In genomic region chr2:88250402-88250801, GRCh38 we compare ENCODE assay signal across 27 cellular contexts.
"Had no signal": no experiment of that assay in that cellular context is flagged by ENCODE, and none has a peak within 500 bp of the region (broad histone marks: within the 10 kb centered on the region; RNA-seq: fewer than 3 reads in every experiment).

No MANE protein-coding gene starts in this region.

- H3K27me3 Mint-ChIP-seq: activated CD8-positive, alpha-beta memory T cell treated with anti-CD3 and anti-CD28 coated beads, Interleukin-2, amount 10 ng/mL, durations not matched to agents 7 days and 5 days had no signal

- H3K4me2 ChIP-seq: KMS-11, PC-9 had no signal

- H3K27me3 ChIP-seq: ascending aorta, body of pancreas had no signal

- FAIRE-seq: bronchial epithelial cell, TTC549 had no signal

- H3K27ac ChIP-seq: ascending aorta, body of pancreas, KMS-11, PC-9 had no signal

- H3K27ac Mint-ChIP-seq: activated CD8-positive, alpha-beta memory T cell treated with anti-CD3 and anti-CD28 coated beads, Interleukin-2, amount 10 ng/mL, durations not matched to agents 7 days and 5 days; activated naive CD4-positive, alpha-beta T cell treated with anti-CD3 and anti-CD28 coated beads, Interleukin-2, amount 50 U/mL, for 72 hours; activated naive CD8-positive, alpha-beta T cell treated with anti-CD3 and anti-CD28 coated beads, Interleukin-2, amount 50 U/mL, for 24 hours; IgD-negative memory B cell; T-helper 17 cell had no signal

- H3K4me3 ChIP-seq: ascending aorta, body of pancreas, PC-9 had no signal

- H3K9me3 ChIP-seq: ascending aorta, body of pancreas had no signal

- H3K36me3 ChIP-seq: ascending aorta had no signal

- ATAC-seq: activated CD8-positive, alpha-beta memory T cell treated with anti-CD3 and anti-CD28 coated beads, Interleukin-2, amount 10 ng/mL, durations not matched to agents 7 days and 5 days; activated naive CD4-positive, alpha-beta T cell treated with anti-CD3 and anti-CD28 coated beads, Interleukin-2, amount 50 U/mL, for 72 hours; activated naive CD8-positive, alpha-beta T cell treated with anti-CD3 and anti-CD28 coated beads, Interleukin-2, amount 50 U/mL, for 24 hours; activated T-cell treated with anti-CD3 and anti-CD28 coated beads, Interleukin-2, amount 50 U/mL, for 4 hours; body of pancreas; T-helper 17 cell had no signal

- H3K4me1 ChIP-seq: ascending aorta, body of pancreas had no signal

- H3K36me3 Mint-ChIP-seq: activated CD8-positive, alpha-beta memory T cell treated with anti-CD3 and anti-CD28 coated beads, Interleukin-2, amount 10 ng/mL, durations not matched to agents 7 days and 5 days; activated naive CD4-positive, alpha-beta T cell treated with anti-CD3 and anti-CD28 coated beads, Interleukin-2, amount 50 U/mL, for 72 hours had no signal

- DNase-seq: activated CD4-positive, alpha-beta T cell treated with anti-CD3 and anti-CD28 coated beads for 48 hours; activated CD4-positive, alpha-beta T cell treated with anti-CD3 and anti-CD28 coated beads, Interleukin-2, amount 50 U/mL, for 48 hours; activated CD4-positive, CD25-positive, alpha-beta regulatory T cell treated with anti-CD3 and anti-CD28 coated beads, Interleukin-2, amount 50 U/mL, for 72 hours; activated CD8-positive, alpha-beta memory T cell treated with anti-CD3 and anti-CD28 coated beads, Interleukin-2, amount 10 ng/mL, durations not matched to agents 7 days and 5 days; activated effector memory CD4-positive, alpha-beta T cell treated with anti-CD3 and anti-CD28 coated beads, Interleukin-2, amount 50 U/mL, for 16 hours; activated naive CD4-positive, alpha-beta T cell treated with Interleukin-2 at 50 U/mL for 16 hours; activated naive CD8-positive, alpha-beta T cell treated with anti-CD3 and anti-CD28 coated beads, Interleukin-2, amount 50 U/mL, for 24 hours; activated T-cell treated with anti-CD3 and anti-CD28 coated beads, Interleukin-2, amount 50 U/mL, for 4 hours; amniotic stem cell; body of pancreas; central memory CD4-positive, alpha-beta T cell; NCI-H1048; NCI-H146; NCI-H187 treated with DMSO at 0.1 percent for 48 hours; NCI-H2081 treated with DMSO at 0.1 percent for 48 hours; NCI-H446; NCI-H524; PC-9; SHP77 treated with DMSO at 0.1 percent for 48 hours; T-helper 17 cell; T-helper 9 cell had no signal

- H3K4me1 Mint-ChIP-seq: activated CD8-positive, alpha-beta memory T cell treated with anti-CD3 and anti-CD28 coated beads, Interleukin-2, amount 10 ng/mL, durations not matched to agents 7 days and 5 days; activated naive CD8-positive, alpha-beta T cell treated with anti-CD3 and anti-CD28 coated beads, Interleukin-2, amount 50 U/mL, for 24 hours had no signal

- H2AFZ ChIP-seq: PC-9 had no signal

- H3K9me3 Mint-ChIP-seq: activated naive CD4-positive, alpha-beta T cell treated with anti-CD3 and anti-CD28 coated beads, Interleukin-2, amount 50 U/mL, for 72 hours; activated naive CD8-positive, alpha-beta T cell treated with anti-CD3 and anti-CD28 coated beads, Interleukin-2, amount 50 U/mL, for 24 hours; activated T-cell treated with anti-CD3 and anti-CD28 coated beads, Interleukin-2, amount 50 U/mL, for 4 hours; IgD-negative memory B cell had no signal

- H3K9ac ChIP-seq: KMS-11 had no signal

- H3K4me3 Mint-ChIP-seq: activated CD8-positive, alpha-beta memory T cell treated with anti-CD3 and anti-CD28 coated beads, Interleukin-2, amount 10 ng/mL, durations not matched to agents 7 days and 5 days; activated naive CD8-positive, alpha-beta T cell treated with anti-CD3 and anti-CD28 coated beads, Interleukin-2, amount 50 U/mL, for 24 hours; activated T-cell treated with anti-CD3 and anti-CD28 coated beads, Interleukin-2, amount 50 U/mL, for 4 hours; T-helper 17 cell had no signal
